1 cellular context compared by ENCODE assay signal in the genomic region with DNA sequence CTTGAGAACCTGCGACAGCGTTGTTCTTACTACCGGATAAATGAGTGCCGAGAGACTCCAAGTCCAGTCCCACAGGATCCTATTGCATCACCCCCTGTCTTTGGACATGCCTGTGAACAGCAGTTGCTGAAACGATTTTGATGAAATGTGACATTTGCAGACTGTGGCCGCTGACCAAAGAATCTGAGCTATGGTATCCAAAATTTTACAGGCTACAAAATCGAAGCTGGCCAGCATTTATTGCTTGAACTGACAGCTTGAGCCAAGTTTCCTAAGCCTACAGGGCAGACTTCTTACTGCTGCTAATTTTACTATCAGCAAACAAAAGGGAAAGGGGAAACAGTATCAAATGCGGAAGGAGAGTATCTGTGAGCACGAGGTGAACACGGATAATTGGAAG.
A peak's percentile ranks its signal among the peaks of the same experiment; 100 is the strongest.
TF ChIP-seq lines count a peak whose summit lies in the region.

No MANE protein-coding gene starts in this region.

TF ChIP-seq in IMR-90, 13 proteins besides CTCF, POLR2A, EP300 and RAD21:
- no peak for TF ChIP-seq FOS (IDR thresholded peaks at IDR 0.05; ENCODE audit: low read depth, low read length)
- TF ChIP-seq BHLHE40 (IDR thresholded peaks at IDR 0.05; ENCODE audit: low read depth, low read length): no peak
- peak; percentile 13; the same call in 1 of the 2 replicates for TF ChIP-seq CEBPB (IDR thresholded peaks at IDR 0.05; ENCODE audit: low read depth, low read length)
- TF ChIP-seq MAFK (IDR thresholded peaks at IDR 0.05; ENCODE audit: low read depth, low read length): no peak
- TF ChIP-seq MAZ (IDR thresholded peaks at IDR 0.05; ENCODE audit: borderline replicate concordance, low read depth, low read length): no peak
- TF ChIP-seq, protein P1, sequence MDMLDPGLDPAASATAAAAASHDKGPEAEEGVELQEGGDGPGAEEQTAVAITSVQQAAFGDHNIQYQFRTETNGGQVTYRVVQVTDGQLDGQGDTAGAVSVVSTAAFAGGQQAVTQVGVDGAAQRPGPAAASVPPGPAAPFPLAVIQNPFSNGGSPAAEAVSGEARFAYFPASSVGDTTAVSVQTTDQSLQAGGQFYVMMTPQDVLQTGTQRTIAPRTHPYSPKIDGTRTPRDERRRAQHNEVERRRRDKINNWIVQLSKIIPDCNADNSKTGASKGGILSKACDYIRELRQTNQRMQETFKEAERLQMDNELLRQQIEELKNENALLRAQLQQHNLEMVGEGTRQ (IDR thresholded peaks at IDR 0.05; ENCODE audit: low read depth, low read length): no peak
- no peak for TF ChIP-seq MXI1 (IDR thresholded peaks at IDR 0.05; ENCODE audit: borderline replicate concordance, low read depth, low read length)
- TF ChIP-seq CHD1 (IDR thresholded peaks at IDR 0.05; ENCODE audit: low read depth, low read length): no peak
- no peak for TF ChIP-seq SMC3 (IDR thresholded peaks at IDR 0.05; ENCODE audit: low read depth, low read length)
